16 cellular contexts compared by ENCODE assay signal in genomic region chr6:120304223-120304622, GRCh38.
DNase-seq lines count a peak whose midpoint lies in the region; ATAC-seq, FAIRE-seq and TF ChIP-seq lines count a peak whose summit lies in the region.
"Had no signal": no experiment of that assay in that cellular context is flagged by ENCODE, and none has a peak within 500 bp of the region (broad histone marks: within the 10 kb centered on the region; RNA-seq: fewer than 3 reads in every experiment).

No MANE protein-coding gene starts in this region.

- ATAC-seq in GM18861 (IDR thresholded peaks at IDR 0.05; ENCODE audit: unreplicated experiment) (peak; percentile 56), HG02678 (IDR thresholded peaks at IDR 0.05; ENCODE audit: unreplicated experiment) (peak; percentile 35), HG03196 (IDR thresholded peaks at IDR 0.05; ENCODE audit: unreplicated experiment) (peak; percentile 37), HG02588 (IDR thresholded peaks at IDR 0.05; ENCODE audit: unreplicated experiment) (no peak)
- ATAC-seq: HCT116 had no signal

- FAIRE-seq in bronchial epithelial cell (lab: Jason Lieb, UNC) (no peak), D721Med (lab: Jason Lieb, UNC) (no peak)
- FAIRE-seq: H54 had no signal

- no peaks in the 10 kb centered on the region for H3K36me3 ChIP-seq in bronchial epithelial cell (ENCODE audit: control insufficient read depth, insufficient read depth, low read length)
- H3K36me3 ChIP-seq: BLaER1 had no signal

- DNase-seq in bronchial epithelial cell (ENCODE audit: low read depth), result peak; percentile 20
- DNase-seq in GM20000 (ENCODE audit: low spot score), result no peak
- DNase-seq in D721Med (ENCODE audit: insufficient read length, low spot score), result no peak
- DNase-seq: 8988T; AML-193; Caco-2; CD8-positive, alpha-beta memory T cell; DMS 273 treated with DMSO at 0.1 percent for 48 hours; GM23248 had no signal

- TF ChIP-seq CTCF in bronchial epithelial cell (IDR thresholded peaks at IDR 0.05; ENCODE audit: insufficient read depth, low read length, severe bottlenecking) (no peak), GM20000 (IDR thresholded peaks at IDR 0.05; ENCODE audit: extremely low read depth, missing control alignments) (no peak), D721Med (IDR thresholded peaks at IDR 0.05; ENCODE audit: insufficient read depth, missing control alignments) (no peak)

- no peaks in the 10 kb centered on the region for H3K27me3 ChIP-seq in bronchial epithelial cell (ENCODE audit: control insufficient read depth, insufficient read depth, low read length)
- H3K27me3 ChIP-seq: BLaER1 had no signal

- no peak overlapping the region for H3K4me3 ChIP-seq in bronchial epithelial cell (ENCODE audit: low read depth, low read length)
- H3K4me3 ChIP-seq: BLaER1, GM23248 had no signal
